In genomic region chr3:42013652-42014442, GRCh38 we compare ENCODE assay signal across 1 cellular context.
TF ChIP-seq lines count a peak whose summit lies in the region.

No MANE protein-coding gene starts in this region.

TF ChIP-seq in HepG2, 621 proteins besides CTCF, POLR2A, EP300 and RAD21 (continued from another document):
- TF ChIP-seq BCL6 (CRISPR knock-in tag; IDR thresholded peaks at IDR 0.05) (0 out of 2 replicates have a peak, but pooled peaks have one; percentile 19), HNRNPL (IDR thresholded peaks at IDR 0.05; ENCODE audit: low read depth, low read length) (peak; percentile 55; the same call in 1 of the 2 replicates), TFDP2 (CRISPR knock-in tag; IDR thresholded peaks at IDR 0.05) (0 out of 2 replicates have a peak, but pooled peaks have one; percentile 29), ZNF431 (CRISPR knock-in tag; IDR thresholded peaks at IDR 0.05; ENCODE audit: borderline replicate concordance, low read depth) (peak; percentile 28; the same call in 1 of the 2 replicates), SKIL (CRISPR knock-in tag; IDR thresholded peaks at IDR 0.05; ENCODE audit: borderline replicate concordance) (no peak), ATF3 (CRISPR knock-in tag; IDR thresholded peaks at IDR 0.05) (0 out of 2 replicates have a peak, but pooled peaks have one; percentile 24), MED13 (CRISPR knock-in tag; IDR thresholded peaks at IDR 0.05) (peak; percentile 70; the same call in 1 of the 2 replicates), FOSL2 (CRISPR knock-in tag; IDR thresholded peaks at IDR 0.05) (peak; percentile 12; the same call in 1 of the 2 replicates), ZNF563 (CRISPR knock-in tag; IDR thresholded peaks at IDR 0.05) (0 out of 2 replicates have a peak, but pooled peaks have one; percentile 23), MTERF4 (CRISPR knock-in tag; IDR thresholded peaks at IDR 0.05) (0 out of 2 replicates have a peak, but pooled peaks have one; percentile 48), PITX1 (CRISPR knock-in tag; IDR thresholded peaks at IDR 0.05) (peak; percentile 35; the same call in 1 of the 2 replicates), HIC2 (CRISPR knock-in tag; IDR thresholded peaks at IDR 0.05; ENCODE audit: low read depth) (no peak), MLLT10 (CRISPR knock-in tag; IDR thresholded peaks at IDR 0.05) (no peak), ZSCAN12 (CRISPR knock-in tag; IDR thresholded peaks at IDR 0.05) (0 out of 2 replicates have a peak, but pooled peaks have one; percentile 42), ZSCAN31 (CRISPR knock-in tag; IDR thresholded peaks at IDR 0.05; ENCODE audit: low read depth) (peak; percentile 35; the same call in 1 of the 2 replicates), KAT8 (CRISPR knock-in tag; IDR thresholded peaks at IDR 0.05) (0 out of 2 replicates have a peak, but pooled peaks have one; percentile 37), CBX5 (CRISPR knock-in tag; IDR thresholded peaks at IDR 0.05; ENCODE audit: borderline replicate concordance) (no peak), ZBTB43 (CRISPR knock-in tag; conservative IDR thresholded peaks at IDR 0.05) (0 out of 2 replicates have a peak, but pooled peaks have one; percentile 41), SATB2 (CRISPR knock-in tag; IDR thresholded peaks at IDR 0.05) (0 out of 2 replicates have a peak, but pooled peaks have one; percentile 74), THAP7 (CRISPR knock-in tag; IDR thresholded peaks at IDR 0.05) (0 out of 2 replicates have a peak, but pooled peaks have one; percentile 38), ZSCAN21 (CRISPR knock-in tag; IDR thresholded peaks at IDR 0.05; ENCODE audit: borderline replicate concordance) (no peak; the same call in 1 of the 2 replicates), HINFP (CRISPR knock-in tag; IDR thresholded peaks at IDR 0.05; ENCODE audit: low read depth) (no peak), ZNF232 (CRISPR knock-in tag; IDR thresholded peaks at IDR 0.05; ENCODE audit: borderline replicate concordance) (0 out of 2 replicates have a peak, but pooled peaks have one; percentile 53), ZBTB14 (CRISPR knock-in tag; IDR thresholded peaks at IDR 0.05) (0 out of 2 replicates have a peak, but pooled peaks have one; percentile 29), HOXA5 (CRISPR knock-in tag; IDR thresholded peaks at IDR 0.05) (0 out of 2 replicates have a peak, but pooled peaks have one; percentile 63), ZFP91 (CRISPR knock-in tag; IDR thresholded peaks at IDR 0.05; ENCODE audit: borderline replicate concordance) (no peak), ZNF280D (CRISPR knock-in tag; IDR thresholded peaks at IDR 0.05) (0 out of 2 replicates have a peak, but pooled peaks have one; percentile 30), XBP1 (CRISPR knock-in tag; IDR thresholded peaks at IDR 0.05) (0 out of 2 replicates have a peak, but pooled peaks have one; percentile 47), NKX3-1 (CRISPR knock-in tag; IDR thresholded peaks at IDR 0.05) (0 out of 2 replicates have a peak, but pooled peaks have one; percentile 21), ZFX (CRISPR knock-in tag; IDR thresholded peaks at IDR 0.05; ENCODE audit: low read depth) (peak; percentile 9; the same call in 1 of the 2 replicates), ESRRA (CRISPR knock-in tag; IDR thresholded peaks at IDR 0.05; ENCODE audit: low read depth) (0 out of 2 replicates have a peak, but pooled peaks have one; percentile 28)
TF ChIP-seq in HepG2: peak in this region for 85.
